Comparison of ENCODE assay signal across 7 cellular contexts in genomic region chr17:42120161-42121065, GRCh38. TPM values are rescaled to one million over a fixed set of nuclear protein-coding genes. Genes with fewer than 3 reads are reported as not detected.
DNase-seq lines count a peak whose midpoint lies in the region; ATAC-seq and TF ChIP-seq lines count a peak whose summit lies in the region.
"Had no signal": no experiment of that assay in that cellular context is flagged by ENCODE, and none has a peak within 500 bp of the region (broad histone marks: within the 10 kb centered on the region; RNA-seq: fewer than 3 reads in every experiment).

No MANE protein-coding gene starts in this region.

- no peak for TF ChIP-seq RAD21 in neural cell (conservative IDR thresholded peaks at IDR 0.05)

- peaks cover 44% of the 10 kb centered on the region for H3K4me1 ChIP-seq in body of pancreas

- H4K20me1 ChIP-seq in neural cell (ENCODE audit: insufficient read depth): no peaks in the 10 kb centered on the region

- H3K79me2 ChIP-seq in neural cell (replicated peaks; ENCODE audit: insufficient read depth, low read length): no peaks in the 10 kb centered on the region

- no peak for DNase-seq in T-helper 2 cell treated with Interferon-gamma antibody and Interleukin-4, amounts not matched to agents 5 μg/mL and 100 μg/mL, for 36 hours (ENCODE audit: low spot score)
- DNase-seq in T-helper 2 cell (no peak), body of pancreas (no peak), inferior parietal cortex (ENCODE audit: extremely low spot score) (no peak)

- H3K27ac Mint-ChIP-seq in T-helper 2 cell treated with Interferon-gamma antibody and Interleukin-4, amounts not matched to agents 5 μg/mL and 100 μg/mL, for 36 hours: peak overlapping the region; percentile 35

- no peak for ATAC-seq in body of pancreas
- no peak for ATAC-seq in GM21737 (IDR thresholded peaks at IDR 0.05; ENCODE audit: unreplicated experiment)

- no peaks in the 10 kb centered on the region for H3K9me3 Mint-ChIP-seq in T-helper 2 cell treated with Interferon-gamma antibody and Interleukin-4, amounts not matched to agents 5 μg/mL and 100 μg/mL, for 36 hours

- peak overlapping the region; percentile 45 for H2AFZ ChIP-seq in neural cell (ENCODE audit: low read depth, low read length)

- intact Hi-C loops in body of pancreas (cut with DNase I): no loop called here

- peaks cover 22% of the 10 kb centered on the region for H3K4me1 Mint-ChIP-seq in T-helper 2 cell treated with Interferon-gamma antibody and Interleukin-4, amounts not matched to agents 5 μg/mL and 100 μg/mL, for 36 hours (ENCODE audit: low read depth)

- H3K27me3 Mint-ChIP-seq in T-helper 2 cell treated with Interferon-gamma antibody and Interleukin-4, amounts not matched to agents 5 μg/mL and 100 μg/mL, for 36 hours (ENCODE audit: low read depth): no peaks in the 10 kb centered on the region

- H3K9me3 ChIP-seq in body of pancreas: no peaks in the 10 kb centered on the region
- no peaks in the 10 kb centered on the region for H3K9me3 ChIP-seq in neural cell (ENCODE audit: low read length)

- H3K4me3 ChIP-seq in body of pancreas: peak overlapping the region; percentile 39 to 81
- peak overlapping the region; percentile 88 for H3K4me3 ChIP-seq in neural cell (ENCODE audit: low read length)

- H3K4me3 Mint-ChIP-seq in T-helper 2 cell treated with Interferon-gamma antibody and Interleukin-4, amounts not matched to agents 5 μg/mL and 100 μg/mL, for 36 hours: peak overlapping the region; percentile 74

- H3K9ac ChIP-seq in neural cell (ENCODE audit: low read length): peak overlapping the region; percentile 68

- peak overlapping the region; percentile 30 to 84 (median 64) for H3K27ac ChIP-seq in body of pancreas
- no peak overlapping the region for H3K27ac ChIP-seq in neural cell (ENCODE audit: low read length)

- WGBS in body of pancreas, 2 donors: 17 to 33% methylated on average over 8 to 19 of the region's 20 CpGs

- H3K27me3 ChIP-seq in body of pancreas (no peaks in the 10 kb centered on the region), neural cell (ENCODE audit: insufficient read depth, low read depth, low read length) (no peaks in the 10 kb centered on the region)

- peak overlapping the region; percentile 59 for H3K4me2 ChIP-seq in neural cell (ENCODE audit: low read length)

- TF ChIP-seq CTCF in body of pancreas (IDR thresholded peaks at IDR 0.05): no peak
- no peak for TF ChIP-seq CTCF in neural cell (IDR thresholded peaks at IDR 0.05; ENCODE audit: poor library complexity, severe bottlenecking)

- H3K9me2 ChIP-seq in neural cell (ENCODE audit: insufficient read depth, low read length): no peaks in the 10 kb centered on the region

- H3K36me3 ChIP-seq in body of pancreas (replicated peaks in 1 of 2; ENCODE audit: insufficient read depth in 1 of 2, low read depth in 2 of 2) (peaks cover 0 to 2% of the 10 kb centered on the region in 2 donors), neural cell (ENCODE audit: insufficient read depth, low read length) (no peaks in the 10 kb centered on the region)

- peaks cover 22% of the 10 kb centered on the region for H3K36me3 Mint-ChIP-seq in T-helper 2 cell treated with Interferon-gamma antibody and Interleukin-4, amounts not matched to agents 5 μg/mL and 100 μg/mL, for 36 hours (ENCODE audit: low read depth)

- TF ChIP-seq POLR2A in body of pancreas (IDR thresholded peaks at IDR 0.05): no peak

- no peak for TF ChIP-seq EP300 in neural cell (conservative IDR thresholded peaks at IDR 0.05; ENCODE audit: poor library complexity, severe bottlenecking)

- H3F3A ChIP-seq in neural cell (ENCODE audit: insufficient read depth, low read length, poor library complexity, severe bottlenecking): no peaks in the 10 kb centered on the region

TF ChIP-seq in neural cell, 6 proteins besides CTCF, POLR2A, EP300 and RAD21:
- TF ChIP-seq MXI1 (conservative IDR thresholded peaks at IDR 0.05; ENCODE audit: poor library complexity, severe bottlenecking) (no peak), SMC3 (conservative IDR thresholded peaks at IDR 0.05; ENCODE audit: poor library complexity) (no peak), POLR2AphosphoS5 (IDR thresholded peaks at IDR 0.05) (no peak), EZH2 (IDR thresholded peaks at IDR 0.05; ENCODE audit: borderline replicate concordance, insufficient read depth, low read length, poor library complexity, severe bottlenecking) (no peak)
- TF ChIP-seq, protein P1, sequence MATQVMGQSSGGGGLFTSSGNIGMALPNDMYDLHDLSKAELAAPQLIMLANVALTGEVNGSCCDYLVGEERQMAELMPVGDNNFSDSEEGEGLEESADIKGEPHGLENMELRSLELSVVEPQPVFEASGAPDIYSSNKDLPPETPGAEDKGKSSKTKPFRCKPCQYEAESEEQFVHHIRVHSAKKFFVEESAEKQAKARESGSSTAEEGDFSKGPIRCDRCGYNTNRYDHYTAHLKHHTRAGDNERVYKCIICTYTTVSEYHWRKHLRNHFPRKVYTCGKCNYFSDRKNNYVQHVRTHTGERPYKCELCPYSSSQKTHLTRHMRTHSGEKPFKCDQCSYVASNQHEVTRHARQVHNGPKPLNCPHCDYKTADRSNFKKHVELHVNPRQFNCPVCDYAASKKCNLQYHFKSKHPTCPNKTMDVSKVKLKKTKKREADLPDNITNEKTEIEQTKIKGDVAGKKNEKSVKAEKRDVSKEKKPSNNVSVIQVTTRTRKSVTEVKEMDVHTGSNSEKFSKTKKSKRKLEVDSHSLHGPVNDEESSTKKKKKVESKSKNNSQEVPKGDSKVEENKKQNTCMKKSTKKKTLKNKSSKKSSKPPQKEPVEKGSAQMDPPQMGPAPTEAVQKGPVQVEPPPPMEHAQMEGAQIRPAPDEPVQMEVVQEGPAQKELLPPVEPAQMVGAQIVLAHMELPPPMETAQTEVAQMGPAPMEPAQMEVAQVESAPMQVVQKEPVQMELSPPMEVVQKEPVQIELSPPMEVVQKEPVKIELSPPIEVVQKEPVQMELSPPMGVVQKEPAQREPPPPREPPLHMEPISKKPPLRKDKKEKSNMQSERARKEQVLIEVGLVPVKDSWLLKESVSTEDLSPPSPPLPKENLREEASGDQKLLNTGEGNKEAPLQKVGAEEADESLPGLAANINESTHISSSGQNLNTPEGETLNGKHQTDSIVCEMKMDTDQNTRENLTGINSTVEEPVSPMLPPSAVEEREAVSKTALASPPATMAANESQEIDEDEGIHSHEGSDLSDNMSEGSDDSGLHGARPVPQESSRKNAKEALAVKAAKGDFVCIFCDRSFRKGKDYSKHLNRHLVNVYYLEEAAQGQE (IDR thresholded peaks at IDR 0.05; ENCODE audit: borderline replicate concordance): no peak

RNA-seq across cellular contexts. Expression of gene KAT2A, which starts 0.8 kb away (rescaled TPM):
- total RNA-seq in body of pancreas: 10 to 100 TPM; 50.6 to 58.7 TPM
- polyA plus RNA-seq in neural cell: 30.5 and 39.9 TPM in 2 replicates
- 12.7 and 15.2 TPM in 2 replicates for polyA minus RNA-seq in neural cell

RNA-seq across cellular contexts. Expression of gene HSPB9, which starts 2.2 kb away (rescaled TPM):
- 1 to 10 TPM in 1 of 2 donors, not detected in 1; 1.8 TPM for total RNA-seq in body of pancreas
- polyA plus RNA-seq in neural cell: not detected in 2 replicates
- not detected in 2 replicates for polyA minus RNA-seq in neural cell
- total RNA-seq: lung microvascular endothelial cell had no signal

RNA-seq across cellular contexts. Expression of gene DHX58, which starts 7.9 kb away (rescaled TPM):
- 10 to 100 TPM in 1 of 2 donors, 1 to 10 TPM in 1; 5.7 to 19.1 TPM for total RNA-seq in body of pancreas
- 0.87 and 2.3 TPM in 2 replicates for polyA plus RNA-seq in neural cell
- polyA minus RNA-seq in neural cell: not detected in 2 replicates

RNA-seq across cellular contexts. Expression of gene ZNF385C, which starts 22.1 kb away (rescaled TPM):
- total RNA-seq in body of pancreas: 1 to 10 TPM in 1 of 2 donors, not detected in 1; 1.3 TPM
- 0.69 and 2.5 TPM in 2 replicates for polyA plus RNA-seq in neural cell
- 0.49 and 1.4 TPM in 2 replicates for polyA minus RNA-seq in neural cell
- total RNA-seq: lung microvascular endothelial cell had no signal

RNA-seq across cellular contexts. Expression of gene RAB5C, which starts 34.4 kb away (rescaled TPM):
- total RNA-seq in body of pancreas: 10 to 100 TPM; 21.1 to 37.1 TPM
- 95.9 and 97.2 TPM in 2 replicates for polyA plus RNA-seq in neural cell
- polyA minus RNA-seq in neural cell: 69.8 and 76.2 TPM in 2 replicates
